In genomic region chr10:95266674-95267095, GRCh38 we compare ENCODE assay signal across 8 cellular contexts. TPM values are rescaled to one million over a fixed set of nuclear protein-coding genes. Genes with fewer than 3 reads are reported as not detected.
DNase-seq lines count a peak whose midpoint lies in the region; ATAC-seq and TF ChIP-seq lines count a peak whose summit lies in the region.

No MANE protein-coding gene starts in this region.

- no peaks in the 10 kb centered on the region for H3K79me1 ChIP-seq in H9 (ENCODE audit: insufficient read depth, low read depth, low read length, poor library complexity, severe bottlenecking)

- H3K4me1 Mint-ChIP-seq in H9, result peaks cover 38 to 50% of the 10 kb centered on the region in 2 experiments
- H3K4me1 Mint-ChIP-seq in activated naive CD4-positive, alpha-beta T cell treated with anti-CD3 and anti-CD28 coated beads for 36 hours (ENCODE audit: low read depth), result no peaks in the 10 kb centered on the region

- DNase-seq in GM10266 (ENCODE audit: extremely low spot score) (peak; percentile 63), H9 (no peak), LNCaP clone FGC (ENCODE audit: low read depth) (peak; percentile 86), astrocyte of the spinal cord (ENCODE audit: low read depth, low spot score) (peak; percentile 90), left kidney (ENCODE audit: low read depth, low spot score) (peak; percentile 61), uterus (no peak)
- DNase-seq in activated naive CD4-positive, alpha-beta T cell treated with anti-CD3 and anti-CD28 coated beads for 36 hours, result no peak

- TF ChIP-seq CTCF in GM10266 (IDR thresholded peaks at IDR 0.05; ENCODE audit: control insufficient read depth, insufficient read depth, low read depth, missing control alignments) (no peak), H9 (conservative IDR thresholded peaks at IDR 0.05) (no peak), LNCaP clone FGC (IDR thresholded peaks at IDR 0.05; ENCODE audit: control insufficient read depth, extremely low read depth, insufficient read depth) (no peak), astrocyte of the spinal cord (IDR thresholded peaks at IDR 0.05; ENCODE audit: low read depth, low read length) (no peak), uterus (IDR thresholded peaks at IDR 0.05) (no peak)

- H3K4me2 ChIP-seq in H9 (ENCODE audit: insufficient read depth, insufficient read length, low read length), result no peak overlapping the region

- H3K4me3 ChIP-seq in LNCaP clone FGC (ENCODE audit: low read depth, low read length) (no peak overlapping the region), astrocyte of the spinal cord (ENCODE audit: low read depth, low read length) (no peak overlapping the region), uterus (no peak overlapping the region)

- no peak overlapping the region for H3K23ac ChIP-seq in H9 (ENCODE audit: insufficient read length, low read depth, low read length)

- H3K79me2 ChIP-seq in H9 (ENCODE audit: insufficient read depth, low read length), result no peaks in the 10 kb centered on the region

- no peaks in the 10 kb centered on the region for H3K9me3 ChIP-seq in H9 (ENCODE audit: control insufficient read depth, low read depth, low read length)
- no peaks in the 10 kb centered on the region for H3K9me3 ChIP-seq in uterus

- no peaks in the 10 kb centered on the region for H3K27me3 Mint-ChIP-seq in H9 (ENCODE audit: low read depth)
- peaks cover 2% of the 10 kb centered on the region for H3K27me3 Mint-ChIP-seq in activated naive CD4-positive, alpha-beta T cell treated with anti-CD3 and anti-CD28 coated beads for 36 hours (ENCODE audit: low read depth)

- TF ChIP-seq POLR2A in uterus (IDR thresholded peaks at IDR 0.05), result no peak

- H3K4ac ChIP-seq in H9 (ENCODE audit: low read depth, low read length), result peak overlapping the region; percentile 85; the same call in 1 of the 2 replicates

- peak overlapping the region; percentile 97 for H2BK120ac ChIP-seq in H9 (ENCODE audit: low read depth, low read length, poor library complexity, severe bottlenecking)

- no peak overlapping the region for H2BK5ac ChIP-seq in H9 (ENCODE audit: insufficient read length, low read length)

- H3K9me3 Mint-ChIP-seq in H9, result no peaks in the 10 kb centered on the region
- H3K9me3 Mint-ChIP-seq in activated naive CD4-positive, alpha-beta T cell treated with anti-CD3 and anti-CD28 coated beads for 36 hours, result no peaks in the 10 kb centered on the region

- H3T11ph ChIP-seq in H9 (ENCODE audit: low read length), result peak overlapping the region; percentile 94

- no peak overlapping the region for H2BK15ac ChIP-seq in H9 (ENCODE audit: low read depth, low read length)

- no peak overlapping the region for H2BK12ac ChIP-seq in H9 (ENCODE audit: insufficient read length, low read depth, low read length)

- H4K8ac ChIP-seq in H9 (replicated peaks; ENCODE audit: insufficient read length, low read depth, low read length), result no peak overlapping the region

- peak overlapping the region; percentile 45 for H3K18ac ChIP-seq in H9 (ENCODE audit: insufficient read length, low read depth, low read length)

- no peak overlapping the region for H4K5ac ChIP-seq in H9 (ENCODE audit: insufficient read length, low read depth, low read length)

- H3K36me3 ChIP-seq in uterus, result no peaks in the 10 kb centered on the region

- peak overlapping the region; percentile 83 for H2BK20ac ChIP-seq in H9 (ENCODE audit: low read depth, low read length, poor library complexity, severe bottlenecking)

- H3K23me2 ChIP-seq in H9 (ENCODE audit: insufficient read length, low read depth, low read length, poor library complexity, severe bottlenecking), result no peaks in the 10 kb centered on the region

- H2AFZ ChIP-seq in H9 (ENCODE audit: low read length), result no peak overlapping the region

- no CpG with 5 or more reads among the region's 1 CpG for WGBS in H9 (ENCODE audit: extremely low coverage, insufficient read length, low lambda C conversion rate)

- no peak overlapping the region for H3K9ac ChIP-seq in H9 (ENCODE audit: extremely low read depth, insufficient read length, low read length)

- H3K27me3 ChIP-seq in H9 (ENCODE audit: insufficient read depth, low read length) (no peaks in the 10 kb centered on the region), uterus (no peaks in the 10 kb centered on the region)

- peaks cover 4 to 62% (median 58%) of the 10 kb centered on the region in 3 experiments; a peak in 6 of 7 replicates for H3K36me3 Mint-ChIP-seq in H9 (ENCODE audit: insufficient read depth in 1 of 3, low read depth in 3 of 3)
- H3K36me3 Mint-ChIP-seq in activated naive CD4-positive, alpha-beta T cell treated with anti-CD3 and anti-CD28 coated beads for 36 hours (ENCODE audit: low read depth), result no peaks in the 10 kb centered on the region

- peak overlapping the region; percentile 78 to 92 (median 88); a peak in 6 of 7 replicates for H3K27ac Mint-ChIP-seq in H9
- H3K27ac Mint-ChIP-seq in activated naive CD4-positive, alpha-beta T cell treated with anti-CD3 and anti-CD28 coated beads for 36 hours, result no peak overlapping the region

- peak overlapping the region; percentile 57 for H2AK5ac ChIP-seq in H9 (ENCODE audit: insufficient read length, low read length)

- intact Hi-C loops in uterus (cut with DNase I; ENCODE audit: low total_unique reads), result no loop called here
- intact Hi-C loops in activated naive CD4-positive, alpha-beta T cell treated with anti-CD3 and anti-CD28 coated beads for 36 hours (cut with micrococcal nuclease), result no loop called here

- CTCF ChIA-PET in activated naive CD4-positive, alpha-beta T cell treated with anti-CD3 and anti-CD28 coated beads for 36 hours (lab: Charles Lee), result no interaction called here

- H4K20me1 ChIP-seq in H9 (ENCODE audit: control insufficient read depth, insufficient read depth, insufficient read length), result no peaks in the 10 kb centered on the region

- H3K4me3 Mint-ChIP-seq in H9, result no peak overlapping the region
- no peak overlapping the region for H3K4me3 Mint-ChIP-seq in activated naive CD4-positive, alpha-beta T cell treated with anti-CD3 and anti-CD28 coated beads for 36 hours

- in situ Hi-C loops in astrocyte of the spinal cord (cut with HindIII; ENCODE audit: low sequenced_read_pairs), result no loop called here

- H3K56ac ChIP-seq in H9 (ENCODE audit: insufficient read length, low read depth, low read length), result no peak overlapping the region

- H4K91ac ChIP-seq in H9 (ENCODE audit: insufficient read length, low read depth, low read length), result no peak overlapping the region

- peaks cover 13% of the 10 kb centered on the region for H3K4me1 ChIP-seq in H9 (ENCODE audit: insufficient read depth, low read length)
- peaks cover 6 to 8% of the 10 kb centered on the region in 2 donors for H3K4me1 ChIP-seq in uterus

- ATAC-seq in GM19467 (IDR thresholded peaks at IDR 0.05; ENCODE audit: unreplicated experiment), result no peak

- no peak overlapping the region; the same call in 1 of the 2 replicates for H3K14ac ChIP-seq in H9 (ENCODE audit: insufficient read depth, low read length)

- H3K27ac ChIP-seq in H9 (ENCODE audit: insufficient read length, low read depth, low read length) (no peak overlapping the region), uterus (peak overlapping the region; percentile 86 to 96)

RNA-seq across cellular contexts. Expression of gene PDLIM1, which starts 24.1 kb away (rescaled TPM):
- total RNA-seq in H9 (2021), result 115 and 123 TPM in 2 replicates
- total RNA-seq in uterus, result 100 to 1,000 TPM in 2 of 4 donors, 10 to 100 TPM in 2; 14.0 to 192 (median 86.7) TPM
- total RNA-seq in activated naive CD4-positive, alpha-beta T cell treated with anti-CD3 and anti-CD28 coated beads for 36 hours, result under 1 TPM; 0.27 to 0.33 TPM

Comparison
In these comparisons a context has a peak if more than half of its experiments do, and no peak if none do; other contexts are left out.
1. DNase-seq: peak in GM10266 (single experiment), LNCaP clone FGC (single experiment), astrocyte of the spinal cord (single experiment) and left kidney (single experiment); none in H9 (single experiment), uterus (0 of 2) and activated naive CD4-positive, alpha-beta T cell treated with anti-CD3 and anti-CD28 coated beads for 36 hours (single experiment).
2. RNA of gene PDLIM1, which starts 24.1 kb away (total RNA-seq): 14.0 to 192 TPM in uterus and 115 to 123 TPM in H9; 0.27 to 0.33 TPM in activated naive CD4-positive, alpha-beta T cell treated with anti-CD3 and anti-CD28 coated beads for 36 hours; every median in the first group is over 10 times any median in the second.